ENCODE assay signal across 8 cellular contexts in the genomic region with DNA sequence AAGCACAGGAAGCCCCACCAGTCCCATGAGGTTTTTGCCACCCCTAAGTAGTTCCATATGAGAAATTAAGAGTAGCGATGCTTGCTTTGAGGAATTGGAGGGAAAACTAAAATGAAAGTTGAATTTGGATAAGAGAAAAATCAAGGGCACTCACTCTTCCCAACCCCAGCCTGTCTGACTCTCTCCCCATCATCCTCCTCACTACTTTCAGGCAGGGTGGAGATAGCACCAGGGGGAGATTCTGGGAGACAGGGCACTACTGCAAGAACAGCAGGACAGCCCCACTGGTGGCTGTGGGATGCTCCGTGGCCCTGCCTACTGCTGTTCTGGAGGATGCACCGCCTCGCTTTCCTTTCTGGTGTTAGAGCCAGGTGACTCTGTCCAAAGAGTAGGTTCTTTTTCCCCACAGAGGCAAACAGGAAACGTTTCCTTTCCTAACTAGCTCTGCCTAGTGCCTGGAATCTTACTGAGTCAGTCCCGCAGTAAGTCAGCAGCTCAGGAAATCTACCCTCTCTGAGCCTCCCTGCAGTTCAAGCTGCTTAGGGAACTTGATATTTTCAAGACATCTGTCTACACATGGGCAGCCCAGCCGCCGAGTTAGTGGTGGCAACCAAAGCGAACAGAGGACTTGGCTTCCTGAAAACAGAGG. TPM values are rescaled to one million over a fixed set of nuclear protein-coding genes. Genes with fewer than 3 reads are reported as not detected.
A peak's percentile ranks its signal among the peaks of the same experiment; 100 is the strongest.
DNase-seq lines count a peak whose midpoint lies in the region; ATAC-seq and TF ChIP-seq lines count a peak whose summit lies in the region.

No MANE protein-coding gene starts in this region.

- H3K27me3 ChIP-seq in right atrium auricular region (no peaks in the 10 kb centered on the region), suprapubic skin (no peaks in the 10 kb centered on the region)

- CTCF ChIA-PET in activated CD4-positive, alpha-beta T cell treated with anti-CD3 and anti-CD28 coated beads, Interleukin-2, amount 10 ng/mL, durations not matched to agents 7 days and 5 days (lab: Charles Lee), result interaction anchor here (0.9 to 1.7 kb wide), 5 partner anchors 8 to 41 kb away, joined by 3 to 5 read pairs (median 3); no protein-coding TSS in a partner anchor
- CTCF ChIA-PET in activated CD8-positive, alpha-beta T cell treated with anti-CD3 and anti-CD28 coated beads, Interleukin-2, amount 10 ng/mL, durations not matched to agents 7 days and 5 days (lab: Charles Lee), result interaction anchor here (0.6 to 7.7 kb wide), 13 partner anchors 8 to 427 kb away, joined by 3 to 75 read pairs (median 5); no protein-coding TSS in a partner anchor

- 47% methylated on average over 9 of the region's 9 CpGs for WGBS in suprapubic skin

- POLR2A ChIA-PET in activated CD4-positive, alpha-beta T cell treated with anti-CD3 and anti-CD28 coated beads, Interleukin-2, amount 10 ng/mL, durations not matched to agents 7 days and 5 days (lab: Charles Lee), result interaction anchor here (1.3 kb wide), 1 partner anchor 9 kb away, joined by 3 read pairs; no protein-coding TSS in a partner anchor
- POLR2A ChIA-PET in activated CD8-positive, alpha-beta T cell treated with anti-CD3 and anti-CD28 coated beads, Interleukin-2, amount 10 ng/mL, durations not matched to agents 7 days and 5 days (lab: Charles Lee), result interaction anchor here (0.8 to 2.8 kb wide), 5 partner anchors 8 to 29 kb away, joined by 3 to 29 read pairs (median 12); no protein-coding TSS in a partner anchor

- H3K27me3 Mint-ChIP-seq in activated CD4-positive, alpha-beta T cell treated with anti-CD3 and anti-CD28 coated beads, Interleukin-2, amount 10 ng/mL, durations not matched to agents 7 days and 5 days, result no peaks in the 10 kb centered on the region
- H3K27me3 Mint-ChIP-seq in activated CD8-positive, alpha-beta T cell treated with anti-CD3 and anti-CD28 coated beads, Interleukin-2, amount 10 ng/mL, durations not matched to agents 7 days and 5 days (ENCODE audit: low read depth), result no peaks in the 10 kb centered on the region

- H3K4me3 Mint-ChIP-seq in activated CD4-positive, alpha-beta T cell treated with anti-CD3 and anti-CD28 coated beads, Interleukin-2, amount 10 ng/mL, durations not matched to agents 7 days and 5 days, result peak overlapping the region; percentile 64
- peak overlapping the region; percentile 65 for H3K4me3 Mint-ChIP-seq in activated CD8-positive, alpha-beta T cell treated with anti-CD3 and anti-CD28 coated beads, Interleukin-2, amount 10 ng/mL, durations not matched to agents 7 days and 5 days

- no peak for DNase-seq in activated CD4-positive, alpha-beta T cell treated with anti-CD3 and anti-CD28 coated beads, Interleukin-2, amount 10 ng/mL, durations not matched to agents 7 days and 5 days
- no peak for DNase-seq in activated CD4-positive, alpha-beta T cell treated with anti-CD3 and anti-CD28 coated beads for 4 hours
- no peak for DNase-seq in activated CD8-positive, alpha-beta T cell treated with anti-CD3 and anti-CD28 coated beads, Interleukin-2, amount 10 ng/mL, durations not matched to agents 7 days and 5 days
- DNase-seq in right atrium auricular region (ENCODE audit: low spot score), result no peak
- no peak for DNase-seq in suprapubic skin (ENCODE audit: low spot score in 2 of 2)
- DNase-seq in DMS53 (lab: John Stamatoyannopoulos, UW), result no peak

- peak; percentile 65 for ATAC-seq in activated CD8-positive, alpha-beta T cell treated with anti-CD3 and anti-CD28 coated beads, Interleukin-2, amount 10 ng/mL, durations not matched to agents 7 days and 5 days
- ATAC-seq in GM21526 (IDR thresholded peaks at IDR 0.05; ENCODE audit: low FRiP score, unreplicated experiment) (no peak), HG02678 (IDR thresholded peaks at IDR 0.05; ENCODE audit: unreplicated experiment) (no peak)

- peaks cover 2% of the 10 kb centered on the region for H3K9me3 Mint-ChIP-seq in activated CD4-positive, alpha-beta T cell treated with anti-CD3 and anti-CD28 coated beads, Interleukin-2, amount 10 ng/mL, durations not matched to agents 7 days and 5 days
- H3K9me3 Mint-ChIP-seq in activated CD8-positive, alpha-beta T cell treated with anti-CD3 and anti-CD28 coated beads, Interleukin-2, amount 10 ng/mL, durations not matched to agents 7 days and 5 days (ENCODE audit: insufficient read depth), result no peaks in the 10 kb centered on the region

- no peaks in the 10 kb centered on the region for H3K9me3 ChIP-seq in right atrium auricular region
- H3K9me3 ChIP-seq in suprapubic skin, result no peaks in the 10 kb centered on the region

- H3K4me1 Mint-ChIP-seq in activated CD4-positive, alpha-beta T cell treated with anti-CD3 and anti-CD28 coated beads, Interleukin-2, amount 10 ng/mL, durations not matched to agents 7 days and 5 days, result peaks cover 36% of the 10 kb centered on the region
- H3K4me1 Mint-ChIP-seq in activated CD8-positive, alpha-beta T cell treated with anti-CD3 and anti-CD28 coated beads, Interleukin-2, amount 10 ng/mL, durations not matched to agents 7 days and 5 days (ENCODE audit: low read depth), result peaks cover 29% of the 10 kb centered on the region

- H3K36me3 Mint-ChIP-seq in activated CD4-positive, alpha-beta T cell treated with anti-CD3 and anti-CD28 coated beads, Interleukin-2, amount 10 ng/mL, durations not matched to agents 7 days and 5 days (ENCODE audit: low read depth), result no peaks in the 10 kb centered on the region
- H3K36me3 Mint-ChIP-seq in activated CD8-positive, alpha-beta T cell treated with anti-CD3 and anti-CD28 coated beads, Interleukin-2, amount 10 ng/mL, durations not matched to agents 7 days and 5 days (ENCODE audit: low read depth), result no peaks in the 10 kb centered on the region

- H3K36me3 ChIP-seq in right atrium auricular region, result no peaks in the 10 kb centered on the region
- no peaks in the 10 kb centered on the region for H3K36me3 ChIP-seq in suprapubic skin

- H3K27ac ChIP-seq in right atrium auricular region (peak overlapping the region; percentile 67 to 69), suprapubic skin (peak overlapping the region; percentile 29)

- no peak for TF ChIP-seq POLR2A in suprapubic skin (IDR thresholded peaks at IDR 0.05)

- TF ChIP-seq EP300 in suprapubic skin (IDR thresholded peaks at IDR 0.05), result no peak

- H3K27ac Mint-ChIP-seq in activated CD4-positive, alpha-beta T cell treated with anti-CD3 and anti-CD28 coated beads, Interleukin-2, amount 10 ng/mL, durations not matched to agents 7 days and 5 days, result peak overlapping the region; percentile 77
- peak overlapping the region; percentile 76 for H3K27ac Mint-ChIP-seq in activated CD8-positive, alpha-beta T cell treated with anti-CD3 and anti-CD28 coated beads, Interleukin-2, amount 10 ng/mL, durations not matched to agents 7 days and 5 days

- no peak overlapping the region for H3K4me3 ChIP-seq in right atrium auricular region
- no peak overlapping the region for H3K4me3 ChIP-seq in suprapubic skin

- H3K4me1 ChIP-seq in right atrium auricular region, result no peaks in the 10 kb centered on the region
- H3K4me1 ChIP-seq in suprapubic skin, result peaks cover 27% of the 10 kb centered on the region

- TF ChIP-seq CTCF in right atrium auricular region (IDR thresholded peaks at IDR 0.05) (no peak), suprapubic skin (IDR thresholded peaks at IDR 0.05) (no peak)

RNA-seq across cellular contexts. Expression of a gene that starts 11.2 kb away (rescaled TPM):
- 100 to 1,000 TPM; 706 to 753 TPM for total RNA-seq in activated CD4-positive, alpha-beta T cell treated with anti-CD3 and anti-CD28 coated beads, Interleukin-2, amount 10 ng/mL, durations not matched to agents 7 days and 5 days
- 100 to 1,000 TPM; 523 to 536 TPM for total RNA-seq in activated CD8-positive, alpha-beta T cell treated with anti-CD3 and anti-CD28 coated beads, Interleukin-2, amount 10 ng/mL, durations not matched to agents 7 days and 5 days
- total RNA-seq in right atrium auricular region (100 to 1,000 TPM; 216 to 400 TPM), suprapubic skin (100 to 1,000 TPM; 496 to 771 (median 601) TPM)

RNA-seq across cellular contexts. Expression of a gene that starts 55.7 kb away (rescaled TPM):
- total RNA-seq in activated CD4-positive, alpha-beta T cell treated with anti-CD3 and anti-CD28 coated beads, Interleukin-2, amount 10 ng/mL, durations not matched to agents 7 days and 5 days, result 10 to 100 TPM; 51.5 to 59.9 TPM
- total RNA-seq in activated CD8-positive, alpha-beta T cell treated with anti-CD3 and anti-CD28 coated beads, Interleukin-2, amount 10 ng/mL, durations not matched to agents 7 days and 5 days, result 10 to 100 TPM; 63.7 to 69.9 TPM
- 10 to 100 TPM in 1 of 2 donors, 1 to 10 TPM in 1; 7.9 to 16.4 TPM for total RNA-seq in right atrium auricular region
- total RNA-seq in suprapubic skin, result 10 to 100 TPM; 33.9 to 58.9 (median 38.9) TPM

RNA-seq across cellular contexts. Expression of a gene that starts 56.5 kb away (rescaled TPM):
- total RNA-seq in activated CD4-positive, alpha-beta T cell treated with anti-CD3 and anti-CD28 coated beads, Interleukin-2, amount 10 ng/mL, durations not matched to agents 7 days and 5 days, result 10 to 100 TPM; 16.0 to 22.2 TPM
- total RNA-seq in activated CD8-positive, alpha-beta T cell treated with anti-CD3 and anti-CD28 coated beads, Interleukin-2, amount 10 ng/mL, durations not matched to agents 7 days and 5 days, result 10 to 100 TPM; 19.7 to 21.1 TPM
- total RNA-seq in right atrium auricular region (1 to 10 TPM; 2.3 to 3.7 TPM), suprapubic skin (10 to 100 TPM in 1 of 4 donors, 1 to 10 TPM in 3; 5.5 to 10.6 (median 9.0) TPM)
